Comparison of ENCODE assay signal across 1 cellular context in genomic region chr10:102917962-102918816, GRCh38.
TF ChIP-seq lines count a peak whose summit lies in the region.

Gene CNNM2, plus strand, starts transcription at chr10:102918294. Its CDS starts 187 bp downstream, at chr10:102918481.

TF ChIP-seq in liver, 16 proteins besides CTCF, POLR2A, EP300 and RAD21 (continued from another document):
- TF ChIP-seq, protein P1, sequence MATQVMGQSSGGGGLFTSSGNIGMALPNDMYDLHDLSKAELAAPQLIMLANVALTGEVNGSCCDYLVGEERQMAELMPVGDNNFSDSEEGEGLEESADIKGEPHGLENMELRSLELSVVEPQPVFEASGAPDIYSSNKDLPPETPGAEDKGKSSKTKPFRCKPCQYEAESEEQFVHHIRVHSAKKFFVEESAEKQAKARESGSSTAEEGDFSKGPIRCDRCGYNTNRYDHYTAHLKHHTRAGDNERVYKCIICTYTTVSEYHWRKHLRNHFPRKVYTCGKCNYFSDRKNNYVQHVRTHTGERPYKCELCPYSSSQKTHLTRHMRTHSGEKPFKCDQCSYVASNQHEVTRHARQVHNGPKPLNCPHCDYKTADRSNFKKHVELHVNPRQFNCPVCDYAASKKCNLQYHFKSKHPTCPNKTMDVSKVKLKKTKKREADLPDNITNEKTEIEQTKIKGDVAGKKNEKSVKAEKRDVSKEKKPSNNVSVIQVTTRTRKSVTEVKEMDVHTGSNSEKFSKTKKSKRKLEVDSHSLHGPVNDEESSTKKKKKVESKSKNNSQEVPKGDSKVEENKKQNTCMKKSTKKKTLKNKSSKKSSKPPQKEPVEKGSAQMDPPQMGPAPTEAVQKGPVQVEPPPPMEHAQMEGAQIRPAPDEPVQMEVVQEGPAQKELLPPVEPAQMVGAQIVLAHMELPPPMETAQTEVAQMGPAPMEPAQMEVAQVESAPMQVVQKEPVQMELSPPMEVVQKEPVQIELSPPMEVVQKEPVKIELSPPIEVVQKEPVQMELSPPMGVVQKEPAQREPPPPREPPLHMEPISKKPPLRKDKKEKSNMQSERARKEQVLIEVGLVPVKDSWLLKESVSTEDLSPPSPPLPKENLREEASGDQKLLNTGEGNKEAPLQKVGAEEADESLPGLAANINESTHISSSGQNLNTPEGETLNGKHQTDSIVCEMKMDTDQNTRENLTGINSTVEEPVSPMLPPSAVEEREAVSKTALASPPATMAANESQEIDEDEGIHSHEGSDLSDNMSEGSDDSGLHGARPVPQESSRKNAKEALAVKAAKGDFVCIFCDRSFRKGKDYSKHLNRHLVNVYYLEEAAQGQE (IDR thresholded peaks at IDR 0.05), result no peak
- no peak for TF ChIP-seq NR2F2 (IDR thresholded peaks at IDR 0.05)
TF ChIP-seq in liver: peak in this region for 5.
